Comparison of ENCODE assay signal across 20 cellular contexts in genomic region chr13:38674208-38674607, GRCh38. TPM values are rescaled to one million over a fixed set of nuclear protein-coding genes. Genes with fewer than 3 reads are reported as not detected.
"Had no signal": no experiment of that assay in that cellular context is flagged by ENCODE, and none has a peak within 500 bp of the region (broad histone marks: within the 10 kb centered on the region; RNA-seq: fewer than 3 reads in every experiment).

No MANE protein-coding gene starts in this region.

- H3K4me3 Mint-ChIP-seq: activated CD4-positive, alpha-beta memory T cell treated with anti-CD3 and anti-CD28 coated beads for 36 hours; activated CD4-positive, alpha-beta T cell treated with anti-CD3 and anti-CD28 coated beads for 36 hours; activated naive CD8-positive, alpha-beta T cell; naive B cell; neural progenitor cell; WTC11 had no signal

- H3K36me3 ChIP-seq: gastrocnemius medialis, left ventricle myocardium inferior, neural progenitor cell, prostate gland, right atrium auricular region, tibial nerve, uterus had no signal

- H3K4me3 ChIP-seq: gastrocnemius medialis, left ventricle myocardium inferior, mucosa of descending colon, neural progenitor cell, prostate gland, right atrium auricular region, tibial nerve, uterus had no signal

- H3K27me3 ChIP-seq: neural progenitor cell, right atrium auricular region, tibial nerve, uterus had no signal

- FAIRE-seq: TTC549 had no signal

- H3K27me3 Mint-ChIP-seq: activated CD4-positive, alpha-beta memory T cell treated with anti-CD3 and anti-CD28 coated beads for 36 hours had no signal

- H3K4me1 Mint-ChIP-seq: activated CD4-positive, alpha-beta T cell treated with anti-CD3 and anti-CD28 coated beads for 36 hours; naive B cell; neural progenitor cell had no signal

- H3K27ac ChIP-seq: gastrocnemius medialis, left ventricle myocardium inferior, neural progenitor cell, prostate gland, right atrium auricular region, tibial nerve, uterus had no signal

- H3K9ac ChIP-seq: neural progenitor cell had no signal

- H3K9me3 ChIP-seq: gastrocnemius medialis, left ventricle myocardium inferior, mucosa of descending colon, prostate gland, right atrium auricular region, tibial nerve, uterus had no signal

- H3K36me3 Mint-ChIP-seq: activated CD4-positive, alpha-beta memory T cell treated with anti-CD3 and anti-CD28 coated beads for 36 hours; activated naive CD8-positive, alpha-beta T cell; naive B cell; neural progenitor cell; WTC11 had no signal

- H3K27ac Mint-ChIP-seq: activated CD4-positive, alpha-beta memory T cell treated with anti-CD3 and anti-CD28 coated beads for 36 hours; activated CD4-positive, alpha-beta T cell treated with anti-CD3 and anti-CD28 coated beads for 36 hours; activated naive CD8-positive, alpha-beta T cell; naive B cell; neural progenitor cell; WTC11 had no signal

- ATAC-seq: activated CD4-positive, alpha-beta T cell treated with anti-CD3 and anti-CD28 coated beads for 36 hours; gastrocnemius medialis; mucosa of descending colon; stimulated activated naive CD8-positive, alpha-beta T cell treated with anti-CD3 and anti-CD28 coated beads, Interleukin-15, Interleukin-2, amounts not matched to agents 100 U/mL and 50 U/mL, for 24 hours; WTC11 had no signal

- H3K9me3 Mint-ChIP-seq: activated CD4-positive, alpha-beta memory T cell treated with anti-CD3 and anti-CD28 coated beads for 36 hours; neural progenitor cell; WTC11 had no signal

- H3K4me2 ChIP-seq: neural progenitor cell had no signal

- DNase-seq: activated CD4-positive, alpha-beta memory T cell treated with anti-CD3 and anti-CD28 coated beads for 36 hours; activated CD4-positive, alpha-beta T cell treated with anti-CD3 and anti-CD28 coated beads for 36 hours; dermis blood vessel endothelial cell; effector memory CD4-positive, alpha-beta T cell; gastrocnemius medialis; head of caudate nucleus; kidney glomerular epithelial cell; left ventricle myocardium inferior; mucosa of descending colon; naive B cell; stimulated activated naive CD8-positive, alpha-beta T cell treated with anti-CD3 and anti-CD28 coated beads, Interleukin-15, Interleukin-2, amounts not matched to agents 100 U/mL and 50 U/mL, for 24 hours; uterus had no signal

- H3K4me1 ChIP-seq: gastrocnemius medialis, left ventricle myocardium inferior, neural progenitor cell, prostate gland, right atrium auricular region, tibial nerve, uterus had no signal

- H2AFZ ChIP-seq: neural progenitor cell had no signal

RNA-seq across cellular contexts. Expression of gene FREM2, which starts 12.7 kb away (rescaled TPM):
- total RNA-seq: activated CD4-positive, alpha-beta memory T cell treated with anti-CD3 and anti-CD28 coated beads for 36 hours; activated CD4-positive, alpha-beta T cell treated with anti-CD3 and anti-CD28 coated beads for 36 hours; left ventricle myocardium inferior; osteoblast had no signal
